ENCODE assay signal across 32 cellular contexts in genomic region chr14:93829839-93830481, GRCh38. TPM values are rescaled to one million over a fixed set of nuclear protein-coding genes. Genes with fewer than 3 reads are reported as not detected.
DNase-seq lines count a peak whose midpoint lies in the region; TF ChIP-seq lines count a peak whose summit lies in the region.
"Had no signal": no experiment of that assay in that cellular context is flagged by ENCODE, and none has a peak within 500 bp of the region (broad histone marks: within the 10 kb centered on the region; RNA-seq: fewer than 3 reads in every experiment).

No MANE protein-coding gene starts in this region.

- H3K36me3 ChIP-seq in HEK293 (ENCODE audit: control insufficient read depth in 2 of 2, insufficient read depth in 1 of 2, low read length in 2 of 2) (no peaks in the 10 kb centered on the region), esophagus muscularis mucosa (no peaks in the 10 kb centered on the region)
- H3K36me3 ChIP-seq: BE2C; BLaER1; BLaER1 treated with 17β-estradiol and CSF1 and Interleukin-3, amounts not matched to agents 10 nM and 100 nM had no signal

- H3K9me3 Mint-ChIP-seq in glutamatergic neuron (ENCODE audit: unreplicated experiment): no peaks in the 10 kb centered on the region
- H3K9me3 Mint-ChIP-seq: CD4-positive, alpha-beta memory T cell; CD4-positive, alpha-beta T cell; CD8-positive, alpha-beta T cell had no signal

- H3K27ac Mint-ChIP-seq in glutamatergic neuron (ENCODE audit: unreplicated experiment): no peak overlapping the region
- H3K27ac Mint-ChIP-seq: B cell; CD14-positive monocyte; CD4-positive, alpha-beta memory T cell; CD4-positive, alpha-beta T cell; CD4-positive, CD25-positive, alpha-beta regulatory T cell; CD8-positive, alpha-beta memory T cell; CD8-positive, alpha-beta T cell had no signal

- H3K9me3 ChIP-seq in HEK293 (ENCODE audit: control insufficient read depth, insufficient read depth, low read depth, low read length) (no peaks in the 10 kb centered on the region), esophagus muscularis mucosa (no peaks in the 10 kb centered on the region)
- H3K9me3 ChIP-seq: A549; BE2C; BLaER1; BLaER1 treated with 17β-estradiol and CSF1 and Interleukin-3, amounts not matched to agents 10 nM and 100 nM; Caco-2 had no signal

- peaks cover 5% of the 10 kb centered on the region for H3K36me3 Mint-ChIP-seq in glutamatergic neuron (ENCODE audit: unreplicated experiment)
- H3K36me3 Mint-ChIP-seq: CD14-positive monocyte; CD4-positive, alpha-beta memory T cell; CD4-positive, CD25-positive, alpha-beta regulatory T cell; CD8-positive, alpha-beta memory T cell; CD8-positive, alpha-beta T cell had no signal

- H3K4me1 ChIP-seq in HEK293 (ENCODE audit: control insufficient read depth, insufficient read depth, low read length): no peaks in the 10 kb centered on the region
- peaks cover 0 to 13% (median 6%) of the 10 kb centered on the region in 4 donors for H3K4me1 ChIP-seq in esophagus muscularis mucosa
- H3K4me1 ChIP-seq: A549, Caco-2 had no signal

- H3K4me3 ChIP-seq in HEK293 (ENCODE audit: low read depth, low read length) (no peak overlapping the region), esophagus muscularis mucosa (no peak overlapping the region)
- H3K4me3 ChIP-seq: A549; BLaER1; BLaER1 treated with 17β-estradiol and CSF1 and Interleukin-3, amounts not matched to agents 10 nM and 100 nM had no signal

- no peaks in the 10 kb centered on the region for H3K4me1 Mint-ChIP-seq in glutamatergic neuron (ENCODE audit: low read depth, unreplicated experiment)
- H3K4me1 Mint-ChIP-seq: B cell; CD14-positive monocyte; CD4-positive, alpha-beta memory T cell; CD4-positive, CD25-positive, alpha-beta regulatory T cell; CD8-positive, alpha-beta memory T cell had no signal

- WGBS in esophagus muscularis mucosa: 91% methylated on average over 4 of the region's 4 CpGs

- peaks cover 7% of the 10 kb centered on the region for H3K27me3 Mint-ChIP-seq in glutamatergic neuron (ENCODE audit: unreplicated experiment)

- intact Hi-C loops in esophagus muscularis mucosa (cut with DNase I): no loop called here

- TF ChIP-seq POLR2A in esophagus muscularis mucosa (IDR thresholded peaks at IDR 0.05; ENCODE audit: low read depth): no peak

- CTCF ChIA-PET in HEK293 (lab: Yijun Ruan, JAX): no interaction called here

- H3K4me3 Mint-ChIP-seq in glutamatergic neuron (ENCODE audit: unreplicated experiment): peak overlapping the region; percentile 40
- H3K4me3 Mint-ChIP-seq: B cell; CD14-positive monocyte; CD4-positive, alpha-beta memory T cell; CD4-positive, alpha-beta T cell; CD4-positive, CD25-positive, alpha-beta regulatory T cell; CD8-positive, alpha-beta memory T cell; CD8-positive, alpha-beta T cell had no signal

- TF ChIP-seq EP300 in esophagus muscularis mucosa (IDR thresholded peaks at IDR 0.05): no peak

- no peak overlapping the region for H3K27ac ChIP-seq in HEK293 (ENCODE audit: extremely low read depth, low read depth, low read length)
- no peak overlapping the region for H3K27ac ChIP-seq in esophagus muscularis mucosa (replicated peaks in 1 of 4)
- H3K27ac ChIP-seq: 22Rv1; A549; BLaER1; BLaER1 treated with 17β-estradiol and CSF1 and Interleukin-3, amounts not matched to agents 10 nM and 100 nM; C4-2B had no signal

- TF ChIP-seq CTCF in HEK293 (tag by site-specific recombination; IDR thresholded peaks at IDR 0.05): no peak
- TF ChIP-seq CTCF in glutamatergic neuron (IDR thresholded peaks at IDR 0.05; ENCODE audit: partially characterized antibody, unreplicated experiment): no peak
- no peak for TF ChIP-seq CTCF in esophagus muscularis mucosa (IDR thresholded peaks at IDR 0.05)

- H3K27me3 ChIP-seq in esophagus muscularis mucosa: peaks cover 0 to 5% (median 1%) of the 10 kb centered on the region in 4 donors
- H3K27me3 ChIP-seq: BE2C; BLaER1; BLaER1 treated with 17β-estradiol and CSF1 and Interleukin-3, amounts not matched to agents 10 nM and 100 nM had no signal

- POLR2A ChIA-PET in HEK293 (lab: Yijun Ruan, JAX): no interaction called here

- DNase-seq in glutamatergic neuron (no peak), esophagus muscularis mucosa (ENCODE audit: extremely low spot score) (no peak)
- no peak for DNase-seq in activated CD4-positive, alpha-beta T cell treated with anti-CD3 and anti-CD28 coated beads for 4 hours
- DNase-seq: 8988T; ACHN; AML-193; BE2C; C1 segment of cervical spinal cord; Caco-2; Calu3; CD4-positive, alpha-beta memory T cell; CD4-positive, alpha-beta T cell; CD4-positive, CD25-positive, alpha-beta regulatory T cell; CD8-positive, alpha-beta memory T cell; CD8-positive, alpha-beta T cell; COR-L47; DMS 273 treated with DMSO at 0.1 percent for 48 hours; DMS153; DMS53; DMS79; DMS79 treated with DMSO at 0.1 percent for 48 hours; DND-41; EL had no signal

TF ChIP-seq in HEK293, 187 proteins besides CTCF, POLR2A, EP300 and RAD21:
- no peak for TF ChIP-seq HOXD13 (CRISPR knock-in tag; IDR thresholded peaks at IDR 0.05; ENCODE audit: borderline replicate concordance)
- TF ChIP-seq ZBTB17 (tag by site-specific recombination; IDR thresholded peaks at IDR 0.05): peak; percentile 95
- no peak for TF ChIP-seq ZBTB26 (tag by site-specific recombination; optimal IDR thresholded peaks at IDR 0.05)
- TF ChIP-seq ZNF366 (tag by site-specific recombination; conservative IDR thresholded peaks at IDR 0.05): peak; percentile 100
- TF ChIP-seq ZNF280C (tag by site-specific recombination; IDR thresholded peaks at IDR 0.05): no peak
- TF ChIP-seq ZNF112 (tag by site-specific recombination; IDR thresholded peaks at IDR 0.05): no peak
- TF ChIP-seq ZNF776 (tag by site-specific recombination; IDR thresholded peaks at IDR 0.05; ENCODE audit: borderline replicate concordance): 0 out of 2 replicates have a peak, but pooled peaks have one; percentile 28
- peak; percentile 87 for TF ChIP-seq ZNF664 (tag by site-specific recombination; IDR thresholded peaks at IDR 0.05)
- TF ChIP-seq ZNF292 (tag by site-specific recombination; IDR thresholded peaks at IDR 0.05; ENCODE audit: borderline replicate concordance, low read depth): no peak

RNA-seq across cellular contexts. Expression of gene PRIMA1, which starts 41.7 kb away (rescaled TPM):
- total RNA-seq in glutamatergic neuron (ENCODE audit: unreplicated experiment): 2.4 TPM
- total RNA-seq in esophagus muscularis mucosa: 10 to 100 TPM; 18.7 to 30.9 (median 21.8) TPM
- total RNA-seq: A172; B cell; Calu3; CD4-positive, alpha-beta memory T cell; CD4-positive, alpha-beta T cell; CD4-positive, CD25-positive, alpha-beta regulatory T cell; CD8-positive, alpha-beta memory T cell; CD8-positive, alpha-beta T cell had no signal
